14 cellular contexts compared by ENCODE assay signal in the genomic region with DNA sequence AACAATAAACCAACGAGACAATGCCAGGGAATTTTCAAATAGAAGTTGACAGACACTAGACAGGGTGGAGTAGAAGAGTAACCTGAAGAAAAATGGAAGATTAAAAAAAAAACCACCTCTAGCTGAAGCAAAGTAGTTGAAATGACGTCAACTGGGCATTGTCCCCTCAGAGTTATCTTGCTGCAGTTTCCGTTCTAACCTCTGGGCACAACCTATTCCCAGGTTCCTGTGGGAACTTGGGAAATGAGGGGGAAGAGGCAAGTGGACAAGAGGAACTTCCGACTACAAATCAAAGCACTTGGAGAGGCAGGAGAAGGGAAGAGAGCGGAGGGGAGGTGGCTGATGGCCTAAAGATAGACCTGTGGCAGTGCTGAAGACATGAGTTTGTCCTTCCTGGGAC.
DNase-seq lines count a peak whose midpoint lies in the region; ATAC-seq, FAIRE-seq and TF ChIP-seq lines count a peak whose summit lies in the region.
"Had no signal": no experiment of that assay in that cellular context is flagged by ENCODE, and none has a peak within 500 bp of the region (broad histone marks: within the 10 kb centered on the region; RNA-seq: fewer than 3 reads in every experiment).

No MANE protein-coding gene starts in this region.

- H3K36me3 ChIP-seq in liver (ENCODE audit: control insufficient read depth in 4 of 4, insufficient read depth in 3 of 4, low read depth in 1 of 4, low read length in 3 of 4) (peaks cover 0 to 55% (median 27%) of the 10 kb centered on the region in 4 donors), HepG2 (replicated peaks in 1 of 2; ENCODE audit: control insufficient read depth in 1 of 2, insufficient read depth in 2 of 2, low read length in 2 of 2) (peaks cover 25 to 75% of the 10 kb centered on the region in 2 experiments), trophoblast cell (ENCODE audit: control insufficient read depth in 1 of 2, insufficient read depth in 2 of 2, low read length in 2 of 2) (peaks cover 38 to 69% of the 10 kb centered on the region in 2 experiments), GM23248 (ENCODE audit: low read depth) (peaks cover 65% of the 10 kb centered on the region)

- CTCF ChIA-PET in HepG2 (lab: Yijun Ruan, JAX; ENCODE audit: low intra/inter-chr PET ratio, low total read pairs) = no interaction called here

- H4K12ac ChIP-seq in trophoblast cell (ENCODE audit: low read depth, low read length) = no peak overlapping the region

- no peak for DNase-seq in HepG2 (ENCODE audit: low spot score)
- no peak for DNase-seq in glutamatergic neuron
- no peak for DNase-seq in trophoblast cell
- no peak for DNase-seq in GM23248
- DNase-seq in NCI-H146 treated with DMSO at 0.1 percent for 48 hours (lab: John Stamatoyannopoulos, UW; ENCODE audit: unreplicated experiment) = no peak
- no peak for DNase-seq in AML-193 (lab: John Stamatoyannopoulos, UW)
- DNase-seq: IMR-90, NCI-H1417, NCI-H2029 treated with DMSO at 0.1 percent for 48 hours, NCI-H524 had no signal

- TF ChIP-seq CTCF in liver (IDR thresholded peaks at IDR 0.05; ENCODE audit: low read depth, low read length, missing input control) (peak; percentile 29), HepG2 (CRISPR knock-in tag; IDR thresholded peaks at IDR 0.05) (no peak), glutamatergic neuron (IDR thresholded peaks at IDR 0.05; ENCODE audit: partially characterized antibody, unreplicated experiment) (peak; percentile 18)

- H2BK12ac ChIP-seq in trophoblast cell (ENCODE audit: low read length) = no peak overlapping the region

- H3K4me1 Mint-ChIP-seq in glutamatergic neuron (ENCODE audit: low read depth, unreplicated experiment) = peaks cover 56% of the 10 kb centered on the region

- no TSS peak for BruUV-seq in HepG2 (replicated peaks; lab: Mats Ljungman, UMichigan)

- no peak overlapping the region for H2BK120ac ChIP-seq in trophoblast cell (ENCODE audit: insufficient read depth, low read length, poor library complexity)

- TF ChIP-seq POLR2A in HepG2 (IDR thresholded peaks at IDR 0.05; ENCODE audit: insufficient read depth in 1 of 2, low read depth in 2 of 2, low read length in 2 of 2) = no peak

- H3K36me3 Mint-ChIP-seq in glutamatergic neuron (ENCODE audit: unreplicated experiment) = no peaks in the 10 kb centered on the region

- TF ChIP-seq RAD21 in liver (IDR thresholded peaks at IDR 0.05) (peak in 1 of 2 donors; percentile 62), HepG2 (CRISPR knock-in tag; IDR thresholded peaks at IDR 0.05) (no peak)

- H3K27ac Mint-ChIP-seq in glutamatergic neuron (ENCODE audit: unreplicated experiment) = no peak overlapping the region

- H3K4me2 ChIP-seq in HepG2 (ENCODE audit: low read depth, low read length) = no peak overlapping the region
- no peak overlapping the region for H3K4me2 ChIP-seq in trophoblast cell (ENCODE audit: low read length)
- H3K4me2 ChIP-seq in GM23248 (ENCODE audit: unreplicated experiment) = no peak overlapping the region

- H4K91ac ChIP-seq in trophoblast cell (ENCODE audit: low read depth, low read length) = no peak overlapping the region

- ATAC-seq in HepG2 = no peak
- ATAC-seq: GM12878 had no signal

- WGBS in liver = 66% methylated on average over 5 of the region's 5 CpGs
- WGBS in HepG2 (ENCODE audit: low lambda C conversion rate) = 91% methylated on average over 5 of the region's 5 CpGs
- no CpG with 5 or more reads among the region's 5 CpGs for WGBS in trophoblast cell (ENCODE audit: extremely low coverage, insufficient coverage, insufficient read length)
- 66 to 67% methylated on average over 5 of the region's 5 CpGs for WGBS in GM23248 (ENCODE audit: low coverage in 1 of 2, low lambda C conversion rate in 2 of 2, missing lambda C conversion rate in 2 of 2), 2 experiments

- no peak overlapping the region for H2AK5ac ChIP-seq in trophoblast cell (ENCODE audit: low read length)

- intact Hi-C loops in HepG2 (cut with micrococcal nuclease; ENCODE audit: unreplicated experiment) = no loop called here

- peak overlapping the region; percentile 1 for H2BK5ac ChIP-seq in trophoblast cell (ENCODE audit: low read depth, low read length, poor library complexity)

- in situ Hi-C loops in HepG2 (cut with HindIII; ENCODE audit: extremely low pct_ligation_motif_present, low pct_unique_long_range_greater_than_20kb) = no loop called here
- in situ Hi-C loops in GM23248 (cut with MboI) = no loop called here

- peaks cover 16% of the 10 kb centered on the region for H3F3A ChIP-seq in GM23248 (ENCODE audit: insufficient read depth)

- peaks cover 7% of the 10 kb centered on the region for H3K9me3 Mint-ChIP-seq in glutamatergic neuron (ENCODE audit: unreplicated experiment)

- H2AFZ ChIP-seq in HepG2 (ENCODE audit: low read length) (no peak overlapping the region), trophoblast cell (ENCODE audit: insufficient read depth, low read length, poor library complexity) (no peak overlapping the region), GM23248 (no peak overlapping the region)

- no peaks in the 10 kb centered on the region for H3K9me2 ChIP-seq in GM23248 (ENCODE audit: insufficient read depth)

- peak overlapping the region; percentile 4 for H3K14ac ChIP-seq in trophoblast cell (ENCODE audit: low read length)

- FAIRE-seq in HepG2 (lab: Jason Lieb, UNC) = no peak
- FAIRE-seq: GM12878, GM18507 had no signal

- H3K4me3 ChIP-seq in liver (ENCODE audit: low read depth in 1 of 3, low read length in 3 of 3) (no peak overlapping the region), HepG2 (replicated peaks in 1 of 3; ENCODE audit: insufficient read depth in 1 of 3, low read depth in 2 of 3, low read length in 3 of 3) (no peak overlapping the region), trophoblast cell (ENCODE audit: low read depth, low read length) (no peak overlapping the region), GM23248 (no peak overlapping the region)
- H3K4me3 ChIP-seq: GM12878, HAP-1 had no signal

- H3K9ac ChIP-seq in liver (ENCODE audit: low read depth in 1 of 2, low read length in 2 of 2) (no peak overlapping the region), HepG2 (ENCODE audit: insufficient read depth, low read depth, low read length) (no peak overlapping the region), trophoblast cell (ENCODE audit: low read length) (no peak overlapping the region), GM23248 (no peak overlapping the region)

- peaks cover 24% of the 10 kb centered on the region for H3K79me1 ChIP-seq in trophoblast cell (ENCODE audit: low read length)

- POLR2A ChIA-PET in HepG2 (lab: Yijun Ruan, JAX) = interaction anchor here (0.6 kb wide), 1 partner anchor 101 kb away, joined by 4 read pairs; no protein-coding TSS in a partner anchor

- H4K20me1 ChIP-seq in HepG2 (ENCODE audit: insufficient read depth, low read length) (no peaks in the 10 kb centered on the region), GM23248 (ENCODE audit: insufficient read depth) (no peaks in the 10 kb centered on the region)

- H3K27ac ChIP-seq in liver (ENCODE audit: low read depth in 1 of 2, low read length in 2 of 2) (peak overlapping the region; percentile 49 to 55), HepG2 (ENCODE audit: extremely low read length, insufficient read depth, low read length) (no peak overlapping the region), trophoblast cell (ENCODE audit: low read depth, low read length) (peak overlapping the region; percentile 19), GM23248 (no peak overlapping the region)

- H4K8ac ChIP-seq in trophoblast cell (ENCODE audit: low read depth, low read length) = no peak overlapping the region

- peak overlapping the region; percentile 34 for H3K4ac ChIP-seq in trophoblast cell (ENCODE audit: low read depth, low read length)

- H3K18ac ChIP-seq in trophoblast cell (ENCODE audit: low read length) = no peak overlapping the region

- H3K27me3 ChIP-seq in liver (ENCODE audit: control insufficient read depth in 4 of 4, insufficient read depth in 4 of 4, low read length in 3 of 4) (no peaks in the 10 kb centered on the region), HepG2 (ENCODE audit: control insufficient read depth in 1 of 2, insufficient read depth in 2 of 2, low read length in 2 of 2) (no peaks in the 10 kb centered on the region), trophoblast cell (ENCODE audit: insufficient read depth, low read length) (no peaks in the 10 kb centered on the region), GM23248 (replicated peaks; ENCODE audit: insufficient read depth) (no peaks in the 10 kb centered on the region)

- H3K4me3 Mint-ChIP-seq in glutamatergic neuron (ENCODE audit: unreplicated experiment) = no peak overlapping the region

- TF ChIP-seq EP300 in HepG2 (IDR thresholded peaks at IDR 0.05; ENCODE audit: low read depth in 2 of 2, low read length in 2 of 2) (no peak), HepG2 (CRISPR knock-in tag; IDR thresholded peaks at IDR 0.05; ENCODE audit: borderline replicate concordance) (no peak)

- H3K4me1 ChIP-seq in liver (ENCODE audit: control insufficient read depth in 4 of 4, insufficient read depth in 4 of 4, low read length in 3 of 4) (peaks cover 7 to 72% (median 41%) of the 10 kb centered on the region in 4 donors), HepG2 (ENCODE audit: insufficient read depth, low read length) (peaks cover 50% of the 10 kb centered on the region), trophoblast cell (ENCODE audit: control insufficient read depth in 1 of 2, insufficient read depth in 2 of 2, low read length in 2 of 2) (peaks cover 35 to 47% of the 10 kb centered on the region in 2 experiments), GM23248 (ENCODE audit: insufficient read depth) (peaks cover 15% of the 10 kb centered on the region; the same call in 1 of the 2 replicates)

- H3K79me2 ChIP-seq in HepG2 (ENCODE audit: insufficient read depth, low read length) = peaks cover 24% of the 10 kb centered on the region
- H3K79me2 ChIP-seq in trophoblast cell (ENCODE audit: control insufficient read depth, insufficient read depth, low read length, poor library complexity) = peaks cover 2% of the 10 kb centered on the region
- H3K79me2 ChIP-seq in GM23248 (ENCODE audit: insufficient read depth) = no peaks in the 10 kb centered on the region; the same call in 1 of the 2 replicates

- peaks cover 8% of the 10 kb centered on the region for H3K27me3 Mint-ChIP-seq in glutamatergic neuron (ENCODE audit: unreplicated experiment)

- H3K9me3 ChIP-seq in liver (ENCODE audit: control insufficient read depth in 4 of 4, low read length in 3 of 4) (no peaks in the 10 kb centered on the region), HepG2 (ENCODE audit: low read length) (no peaks in the 10 kb centered on the region), trophoblast cell (ENCODE audit: insufficient read depth, low read depth, low read length) (no peaks in the 10 kb centered on the region), GM23248 (ENCODE audit: low read depth) (no peaks in the 10 kb centered on the region)
- H3K9me3 ChIP-seq: HAP-1 had no signal

- H3K23ac ChIP-seq in trophoblast cell (ENCODE audit: low read length) = no peak overlapping the region

TF ChIP-seq in HepG2, 621 proteins besides CTCF, POLR2A, EP300 and RAD21 (continues in another document):
- TF ChIP-seq CHCHD3 (CRISPR knock-in tag; IDR thresholded peaks at IDR 0.05) (no peak), SIN3A (IDR thresholded peaks at IDR 0.05; ENCODE audit: borderline replicate concordance, low read depth, low read length) (no peak), MTF2 (CRISPR knock-in tag; IDR thresholded peaks at IDR 0.05; ENCODE audit: borderline replicate concordance) (no peak), SP140L (CRISPR knock-in tag; IDR thresholded peaks at IDR 0.05; ENCODE audit: borderline replicate concordance) (no peak), KLF16 (CRISPR knock-in tag; IDR thresholded peaks at IDR 0.05) (no peak)

Comparison
In these comparisons a context has a peak if more than half of its experiments do, and no peak if none do; other contexts are left out.
1. H3K27ac ChIP-seq: peak in liver (2 of 2) and trophoblast cell (single experiment); none in HepG2 (single experiment) and GM23248 (single experiment).